ENCODE assay signal across 6 cellular contexts in the genomic region with DNA sequence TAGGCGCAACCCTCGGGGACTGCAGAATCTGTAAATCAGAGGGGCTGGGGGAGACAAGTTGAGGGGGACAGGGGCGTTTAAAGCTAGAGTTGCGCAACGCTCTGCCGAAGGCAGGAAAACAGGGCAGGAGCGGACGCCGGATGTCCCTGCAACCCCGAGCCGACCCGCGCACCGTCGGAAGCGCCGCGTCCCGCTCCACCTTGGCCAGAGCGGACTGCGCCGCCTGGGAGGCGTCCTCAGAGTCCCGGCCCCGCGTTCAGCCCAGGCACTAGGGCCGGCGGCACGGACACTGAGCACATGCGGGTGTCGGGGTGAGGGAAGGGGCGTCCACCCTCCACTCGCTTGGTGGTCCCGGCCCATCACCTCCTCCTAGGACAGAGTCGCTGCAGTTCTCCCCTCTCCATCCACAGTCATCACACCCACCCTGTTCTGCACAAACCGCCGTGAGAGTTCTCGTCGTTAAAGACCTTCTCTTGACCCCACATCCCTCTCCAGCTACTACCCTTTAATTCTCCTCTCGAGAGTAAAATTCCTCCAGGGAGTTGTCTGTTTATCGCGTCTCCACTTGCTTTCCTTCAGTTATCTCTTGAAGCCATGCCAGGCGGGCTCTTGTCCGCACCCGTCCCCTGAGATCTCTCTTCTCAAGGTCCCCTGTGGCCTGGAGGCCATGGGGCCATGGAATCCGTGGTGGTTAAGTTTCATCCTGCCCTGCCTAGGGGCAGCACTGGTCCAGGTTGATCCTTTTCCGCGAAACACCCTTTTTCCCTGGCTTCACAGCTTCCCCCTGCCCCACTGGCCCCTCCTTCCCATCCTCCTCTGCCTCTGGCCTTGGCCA.
DNase-seq lines count a peak whose midpoint lies in the region; ATAC-seq lines count a peak whose summit lies in the region.

No MANE protein-coding gene starts in this region.

- DNase-seq in adipocyte (ENCODE audit: low read depth) (no peak), NCI-H345 (lab: John Stamatoyannopoulos, UW) (no peak), foreskin melanocyte (no peak), NCI-H187 treated with DMSO at 0.1 percent for 48 hours (lab: John Stamatoyannopoulos, UW) (no peak)

- H3K9me3 ChIP-seq in adipocyte (ENCODE audit: control insufficient read depth, low read length) = no peaks in the 10 kb centered on the region
- H3K9me3 ChIP-seq in muscle layer of duodenum (ENCODE audit: control insufficient read depth in 1 of 2, low read length in 2 of 2) = no peaks in the 10 kb centered on the region

- H3K27ac ChIP-seq in muscle layer of duodenum (ENCODE audit: low read length) = peak overlapping the region; percentile 39

- peak overlapping the region; percentile 85 for H3K4me3 ChIP-seq in adipocyte (ENCODE audit: low read length)
- peak overlapping the region; percentile 62 to 88 for H3K4me3 ChIP-seq in muscle layer of duodenum (ENCODE audit: low read depth in 1 of 2, low read length in 2 of 2)

- H3K27me3 ChIP-seq in adipocyte (replicated peaks; ENCODE audit: control insufficient read depth, insufficient read depth, low read length) = no peaks in the 10 kb centered on the region
- H3K27me3 ChIP-seq in muscle layer of duodenum (ENCODE audit: low read depth, low read length) = no peaks in the 10 kb centered on the region

- ATAC-seq in HG03139 (IDR thresholded peaks at IDR 0.05; ENCODE audit: unreplicated experiment) = peak; percentile 8

- peak overlapping the region; percentile 81 for H3K9ac ChIP-seq in adipocyte (ENCODE audit: low read length)

- H3K36me3 ChIP-seq in adipocyte (ENCODE audit: control insufficient read depth, insufficient read depth, low read length, severe bottlenecking) = peaks cover 4% of the 10 kb centered on the region
- peaks cover 4 to 19% of the 10 kb centered on the region in 2 donors for H3K36me3 ChIP-seq in muscle layer of duodenum (ENCODE audit: control insufficient read depth in 1 of 2, insufficient read depth in 2 of 2, low read length in 2 of 2)

- H3K4me1 ChIP-seq in adipocyte (ENCODE audit: control insufficient read depth, insufficient read depth, low read length) = peaks cover 39% of the 10 kb centered on the region
- peaks cover 15 to 53% of the 10 kb centered on the region in 2 donors for H3K4me1 ChIP-seq in muscle layer of duodenum (ENCODE audit: control insufficient read depth in 1 of 2, insufficient read depth in 2 of 2, low read length in 2 of 2)
